Comparison of ENCODE assay signal across 8 cellular contexts in the genomic region with DNA sequence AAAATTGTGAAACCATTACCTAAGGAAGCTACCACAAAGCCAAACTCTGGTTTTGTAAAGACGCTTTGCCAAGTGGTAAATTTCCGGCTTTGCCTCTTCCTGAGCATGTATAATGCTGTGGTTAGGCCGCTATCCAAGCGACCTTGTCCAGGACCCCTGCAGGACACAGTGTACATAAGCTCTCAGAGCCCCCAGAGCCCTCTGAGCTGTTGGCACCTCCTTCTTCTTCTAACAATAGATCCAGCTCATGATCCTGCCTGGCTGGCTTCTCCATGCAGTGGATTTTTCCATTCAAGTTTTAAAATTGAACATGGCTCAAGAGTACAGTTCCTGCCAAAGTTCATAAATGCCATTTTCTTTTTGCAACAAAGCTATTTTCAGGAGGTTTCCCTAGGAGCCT.
A peak's percentile ranks its signal among the peaks of the same experiment; 100 is the strongest.
DNase-seq lines count a peak whose midpoint lies in the region; ATAC-seq, FAIRE-seq and TF ChIP-seq lines count a peak whose summit lies in the region.

No MANE protein-coding gene starts in this region.

- no peaks in the 10 kb centered on the region for H3K9me3 ChIP-seq in keratinocyte (ENCODE audit: control insufficient read depth, low read depth, low read length)

- dilution Hi-C loops in keratinocyte (cut with MboI; ENCODE audit: extremely low pct_ligation_motif_present, low sequenced_read_pairs) = no loop called here

- no peaks in the 10 kb centered on the region for H3K9me1 ChIP-seq in keratinocyte (ENCODE audit: control insufficient read depth, extremely low read depth, insufficient read depth, low read length)

- peak overlapping the region; percentile 67 for H2AFZ ChIP-seq in keratinocyte (ENCODE audit: control insufficient read depth, low read length)

- H4K20me1 ChIP-seq in keratinocyte (ENCODE audit: control insufficient read depth, extremely low read depth, insufficient read depth, low read length) = no peaks in the 10 kb centered on the region

- peak; percentile 54 for DNase-seq in KG1 (lab: John Stamatoyannopoulos, UW)
- DNase-seq in brain microvascular endothelial cell = peak; percentile 50
- DNase-seq in keratinocyte (ENCODE audit: low read depth, low spot score) = no peak
- peak; percentile 69 for DNase-seq in superior temporal gyrus (ENCODE audit: extremely low spot score)
- DNase-seq in DMS53 (lab: John Stamatoyannopoulos, UW) = no peak

- no peaks in the 10 kb centered on the region for H3K79me2 ChIP-seq in keratinocyte (ENCODE audit: control insufficient read depth, insufficient read depth, low read length)

- H3K36me3 ChIP-seq in brain microvascular endothelial cell (replicated peaks) = no peaks in the 10 kb centered on the region
- no peaks in the 10 kb centered on the region for H3K36me3 ChIP-seq in keratinocyte (ENCODE audit: control insufficient read depth in 2 of 2, extremely low read depth in 1 of 2, insufficient read depth in 2 of 2, low read length in 2 of 2)

- H3K27ac ChIP-seq in brain microvascular endothelial cell = peak overlapping the region; percentile 85
- peak overlapping the region; percentile 65 for H3K27ac ChIP-seq in keratinocyte (ENCODE audit: control insufficient read depth, insufficient read depth, low read length)

- H3K4me2 ChIP-seq in keratinocyte (ENCODE audit: control insufficient read depth, extremely low read depth, insufficient read depth, low read depth, low read length) = peak overlapping the region; percentile 72

- no peak overlapping the region for H3K4me3 ChIP-seq in brain microvascular endothelial cell (ENCODE audit: low read depth, low read length)
- H3K4me3 ChIP-seq in keratinocyte (ENCODE audit: control insufficient read depth in 2 of 3, extremely low read depth in 1 of 3, insufficient read depth in 2 of 3, low read depth in 1 of 3, low read length in 3 of 3) = no peak overlapping the region

- H3K27me3 ChIP-seq in brain microvascular endothelial cell (replicated peaks) (no peaks in the 10 kb centered on the region), keratinocyte (ENCODE audit: control insufficient read depth, extremely low read depth, insufficient read depth, low read length) (no peaks in the 10 kb centered on the region)

- ATAC-seq in HG03571 (IDR thresholded peaks at IDR 0.05; ENCODE audit: unreplicated experiment) = no peak
- ATAC-seq in GM19452 (IDR thresholded peaks at IDR 0.05; ENCODE audit: unreplicated experiment) = no peak
- ATAC-seq in HG03139 (IDR thresholded peaks at IDR 0.05; ENCODE audit: unreplicated experiment) = no peak

- TF ChIP-seq CTCF in brain microvascular endothelial cell (IDR thresholded peaks at IDR 0.05; ENCODE audit: low read depth, low read length, missing control alignments) = peak; percentile 35
- no peak for TF ChIP-seq CTCF in keratinocyte (optimal IDR thresholded peaks at IDR 0.05 in 1 of 3, IDR thresholded peaks at IDR 0.05 in 1 of 3, conservative IDR thresholded peaks at IDR 0.05 in 1 of 3; ENCODE audit: extremely low read depth in 1 of 3, insufficient read depth in 2 of 3, low read length in 3 of 3)

- H3K9ac ChIP-seq in keratinocyte (ENCODE audit: control insufficient read depth, extremely low read depth, insufficient read depth, low read length) = peak overlapping the region; percentile 29

- FAIRE-seq in keratinocyte (lab: Jason Lieb, UNC) = no peak

- in situ Hi-C loops in brain microvascular endothelial cell (cut with HindIII; ENCODE audit: low pct_ligation_motif_present, low sequenced_read_pairs) = no loop called here

- peaks cover 25% of the 10 kb centered on the region for H3K4me1 ChIP-seq in keratinocyte (ENCODE audit: control insufficient read depth, extremely low read depth, insufficient read depth, low read length)

Comparison
In these comparisons a context has a peak if more than half of its experiments do, and no peak if none do; other contexts are left out.
1. DNase-seq: peak in KG1 (single experiment), brain microvascular endothelial cell (single experiment) and superior temporal gyrus (single experiment); none in keratinocyte (single experiment) and DMS53 (single experiment).